ENCODE assay signal across 19 cellular contexts in genomic region chr5:156896545-156896944, GRCh38. TPM values are rescaled to one million over a fixed set of nuclear protein-coding genes. Genes with fewer than 3 reads are reported as not detected.
"Had no signal": no experiment of that assay in that cellular context is flagged by ENCODE, and none has a peak within 500 bp of the region (broad histone marks: within the 10 kb centered on the region; RNA-seq: fewer than 3 reads in every experiment).

No MANE protein-coding gene starts in this region.

- H3K4me3 ChIP-seq: lower lobe of right lung, upper lobe of right lung had no signal

- H3K9me3 ChIP-seq: lower lobe of right lung, upper lobe of right lung had no signal

- FAIRE-seq: islet of Langerhans had no signal

- H3K27me3 ChIP-seq: upper lobe of right lung had no signal

- ATAC-seq: activated CD4-positive, CD25-positive, alpha-beta regulatory T cell treated with anti-CD3 and anti-CD28 coated beads, Interleukin-2, amount 50 U/mL, for 24 hours; activated T-cell treated with anti-CD3 and anti-CD28 coated beads, Interleukin-2, amount 50 U/mL, for 4 hours; esophagus mucosa; lower lobe of right lung; upper lobe of right lung had no signal

- H3K36me3 ChIP-seq: lower lobe of right lung, upper lobe of right lung had no signal

- H3K27ac ChIP-seq: lower lobe of right lung, upper lobe of right lung had no signal

- H3K4me1 ChIP-seq: lower lobe of right lung, upper lobe of right lung had no signal

- DNase-seq: activated CD4-positive, alpha-beta T cell treated with anti-CD3 and anti-CD28 coated beads, Interleukin-2, amount 10 ng/mL, durations not matched to agents 7 days and 5 days; activated CD8-positive, alpha-beta memory T cell treated with anti-CD3 and anti-CD28 coated beads, Interleukin-2, amount 50 U/mL, for 4 hours; activated naive CD4-positive, alpha-beta T cell treated with anti-CD3 and anti-CD28 coated beads for 36 hours; activated T-cell treated with anti-CD3 and anti-CD28 coated beads, Interleukin-2, amount 50 U/mL, for 4 hours; anterior cingulate cortex; effector CD4-positive, alpha-beta T cell; lower lobe of right lung; nephron progenitor cell; occipital lobe; posterior cingulate gyrus; retina; stimulated activated CD4-positive, alpha-beta T cell treated with anti-CD3 and anti-CD28 coated beads, Interleukin-12 subunit alpha, Interleukin-12 subunit beta, amount 100 ng/mL, for 4 hours; stimulated activated CD4-positive, alpha-beta T cell treated with anti-CD3 and anti-CD28 coated beads, Interleukin-1b, Interleukin-23, amount 100 ng/mL, for 48 hours; stimulated activated CD8-positive, alpha-beta memory T cell treated with anti-CD3 and anti-CD28 coated beads, Interleukin-4, amount 100 ng/mL, for 48 hours; stimulated activated naive CD4-positive, alpha-beta T cell; upper lobe of right lung had no signal

RNA-seq across cellular contexts. Expression of gene PPP1R2B, which starts 46.5 kb away (rescaled TPM):
- total RNA-seq: esophagus mucosa, lower lobe of right lung, upper lobe of right lung had no signal
